1 cellular context compared by ENCODE assay signal in the genomic region with DNA sequence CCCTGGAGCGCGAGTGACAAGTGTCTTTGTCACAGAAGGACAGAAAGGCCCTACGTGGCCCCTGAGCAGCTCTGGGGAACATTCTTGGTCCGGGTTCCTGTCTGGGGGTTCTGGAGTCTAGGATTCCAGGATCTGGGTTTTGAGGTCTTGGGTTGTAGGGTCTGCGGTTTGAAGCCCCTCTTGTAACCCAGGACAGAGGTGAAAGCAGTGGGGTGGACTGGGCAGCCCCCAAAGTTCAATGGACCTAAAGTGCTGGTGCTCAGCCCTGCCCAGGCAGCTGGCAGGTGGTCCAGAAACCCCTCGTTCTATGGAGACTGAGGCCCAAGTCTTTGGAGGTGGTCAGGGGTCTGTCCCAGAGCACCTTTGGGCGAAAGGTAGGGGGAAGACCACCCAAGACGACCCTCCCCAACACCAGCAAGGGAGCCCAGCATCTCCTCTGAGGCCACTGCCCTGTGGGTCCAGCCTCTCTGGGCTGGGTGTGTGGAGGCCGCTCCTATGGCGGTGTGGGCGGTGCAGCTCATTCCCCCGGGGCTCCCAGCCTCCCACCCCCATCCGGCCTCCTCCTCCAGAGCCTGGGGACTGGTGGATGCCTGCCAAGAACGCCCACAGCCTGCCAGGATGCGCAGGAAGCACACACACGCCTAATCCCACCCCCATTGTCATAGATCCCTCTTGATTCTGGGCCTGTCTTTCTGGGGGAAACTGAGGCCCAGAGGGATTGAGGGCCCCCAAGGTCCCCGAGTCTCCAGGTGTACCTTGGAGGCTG.
A peak's percentile ranks its signal among the peaks of the same experiment; 100 is the strongest.
TF ChIP-seq lines count a peak whose summit lies in the region.

No MANE protein-coding gene starts in this region.

TF ChIP-seq in HepG2, 621 proteins besides CTCF, POLR2A, EP300 and RAD21 (continued from another document):
- TF ChIP-seq, protein P1, sequence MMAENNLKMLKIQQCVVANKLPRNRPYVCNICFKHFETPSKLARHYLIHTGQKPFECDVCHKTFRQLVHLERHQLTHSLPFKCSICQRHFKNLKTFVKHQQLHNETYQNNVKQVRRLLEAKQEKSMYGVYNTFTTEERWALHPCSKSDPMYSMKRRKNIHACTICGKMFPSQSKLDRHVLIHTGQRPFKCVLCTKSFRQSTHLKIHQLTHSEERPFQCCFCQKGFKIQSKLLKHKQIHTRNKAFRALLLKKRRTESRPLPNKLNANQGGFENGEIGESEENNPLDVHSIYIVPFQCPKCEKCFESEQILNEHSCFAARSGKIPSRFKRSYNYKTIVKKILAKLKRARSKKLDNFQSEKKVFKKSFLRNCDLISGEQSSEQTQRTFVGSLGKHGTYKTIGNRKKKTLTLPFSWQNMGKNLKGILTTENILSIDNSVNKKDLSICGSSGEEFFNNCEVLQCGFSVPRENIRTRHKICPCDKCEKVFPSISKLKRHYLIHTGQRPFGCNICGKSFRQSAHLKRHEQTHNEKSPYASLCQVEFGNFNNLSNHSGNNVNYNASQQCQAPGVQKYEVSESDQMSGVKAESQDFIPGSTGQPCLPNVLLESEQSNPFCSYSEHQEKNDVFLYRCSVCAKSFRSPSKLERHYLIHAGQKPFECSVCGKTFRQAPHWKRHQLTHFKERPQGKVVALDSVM (CRISPR knock-in tag; IDR thresholded peaks at IDR 0.05) = peak; percentile 96
- no peak for TF ChIP-seq PCBP2 (optimal IDR thresholded peaks at IDR 0.05; ENCODE audit: low read depth, low read length, poor library complexity, severe bottlenecking)
- TF ChIP-seq CHD4 (IDR thresholded peaks at IDR 0.05; ENCODE audit: borderline replicate concordance, low read length) = no peak
- TF ChIP-seq RBFOX2 (IDR thresholded peaks at IDR 0.05; ENCODE audit: low read depth, low read length) = peak; percentile 62; the same call in 1 of the 2 replicates
- TF ChIP-seq GABPA (IDR thresholded peaks at IDR 0.05; ENCODE audit: low read depth, low read length) = peak; percentile 33; the same call in 1 of the 2 replicates
- TF ChIP-seq GABPA (CRISPR knock-in tag; IDR thresholded peaks at IDR 0.05; ENCODE audit: low read depth) = peak; percentile 43; the same call in 1 of the 2 replicates
- TF ChIP-seq, protein P2, sequence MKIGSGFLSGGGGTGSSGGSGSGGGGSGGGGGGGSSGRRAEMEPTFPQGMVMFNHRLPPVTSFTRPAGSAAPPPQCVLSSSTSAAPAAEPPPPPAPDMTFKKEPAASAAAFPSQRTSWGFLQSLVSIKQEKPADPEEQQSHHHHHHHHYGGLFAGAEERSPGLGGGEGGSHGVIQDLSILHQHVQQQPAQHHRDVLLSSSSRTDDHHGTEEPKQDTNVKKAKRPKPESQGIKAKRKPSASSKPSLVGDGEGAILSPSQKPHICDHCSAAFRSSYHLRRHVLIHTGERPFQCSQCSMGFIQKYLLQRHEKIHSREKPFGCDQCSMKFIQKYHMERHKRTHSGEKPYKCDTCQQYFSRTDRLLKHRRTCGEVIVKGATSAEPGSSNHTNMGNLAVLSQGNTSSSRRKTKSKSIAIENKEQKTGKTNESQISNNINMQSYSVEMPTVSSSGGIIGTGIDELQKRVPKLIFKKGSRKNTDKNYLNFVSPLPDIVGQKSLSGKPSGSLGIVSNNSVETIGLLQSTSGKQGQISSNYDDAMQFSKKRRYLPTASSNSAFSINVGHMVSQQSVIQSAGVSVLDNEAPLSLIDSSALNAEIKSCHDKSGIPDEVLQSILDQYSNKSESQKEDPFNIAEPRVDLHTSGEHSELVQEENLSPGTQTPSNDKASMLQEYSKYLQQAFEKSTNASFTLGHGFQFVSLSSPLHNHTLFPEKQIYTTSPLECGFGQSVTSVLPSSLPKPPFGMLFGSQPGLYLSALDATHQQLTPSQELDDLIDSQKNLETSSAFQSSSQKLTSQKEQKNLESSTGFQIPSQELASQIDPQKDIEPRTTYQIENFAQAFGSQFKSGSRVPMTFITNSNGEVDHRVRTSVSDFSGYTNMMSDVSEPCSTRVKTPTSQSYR (CRISPR knock-in tag; IDR thresholded peaks at IDR 0.05; ENCODE audit: borderline replicate concordance) = peak; percentile 51; the same call in 1 of the 2 replicates
- no peak for TF ChIP-seq GATA4 (IDR thresholded peaks at IDR 0.05; ENCODE audit: borderline replicate concordance, low read depth)
- TF ChIP-seq, protein P3, sequence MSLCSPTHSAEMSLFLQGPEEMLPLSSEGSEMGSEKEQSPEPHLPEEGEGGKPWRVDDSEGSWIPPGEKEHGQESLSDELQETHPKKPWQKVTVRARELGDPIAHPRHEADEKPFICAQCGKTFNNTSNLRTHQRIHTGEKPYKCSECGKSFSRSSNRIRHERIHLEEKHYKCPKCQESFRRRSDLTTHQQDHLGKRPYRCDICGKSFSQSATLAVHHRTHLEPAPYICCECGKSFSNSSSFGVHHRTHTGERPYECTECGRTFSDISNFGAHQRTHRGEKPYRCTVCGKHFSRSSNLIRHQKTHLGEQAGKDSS (CRISPR knock-in tag; IDR thresholded peaks at IDR 0.05; ENCODE audit: borderline replicate concordance, low read depth) = peak; percentile 72; the same call in 1 of the 2 replicates
- TF ChIP-seq, protein P4, sequence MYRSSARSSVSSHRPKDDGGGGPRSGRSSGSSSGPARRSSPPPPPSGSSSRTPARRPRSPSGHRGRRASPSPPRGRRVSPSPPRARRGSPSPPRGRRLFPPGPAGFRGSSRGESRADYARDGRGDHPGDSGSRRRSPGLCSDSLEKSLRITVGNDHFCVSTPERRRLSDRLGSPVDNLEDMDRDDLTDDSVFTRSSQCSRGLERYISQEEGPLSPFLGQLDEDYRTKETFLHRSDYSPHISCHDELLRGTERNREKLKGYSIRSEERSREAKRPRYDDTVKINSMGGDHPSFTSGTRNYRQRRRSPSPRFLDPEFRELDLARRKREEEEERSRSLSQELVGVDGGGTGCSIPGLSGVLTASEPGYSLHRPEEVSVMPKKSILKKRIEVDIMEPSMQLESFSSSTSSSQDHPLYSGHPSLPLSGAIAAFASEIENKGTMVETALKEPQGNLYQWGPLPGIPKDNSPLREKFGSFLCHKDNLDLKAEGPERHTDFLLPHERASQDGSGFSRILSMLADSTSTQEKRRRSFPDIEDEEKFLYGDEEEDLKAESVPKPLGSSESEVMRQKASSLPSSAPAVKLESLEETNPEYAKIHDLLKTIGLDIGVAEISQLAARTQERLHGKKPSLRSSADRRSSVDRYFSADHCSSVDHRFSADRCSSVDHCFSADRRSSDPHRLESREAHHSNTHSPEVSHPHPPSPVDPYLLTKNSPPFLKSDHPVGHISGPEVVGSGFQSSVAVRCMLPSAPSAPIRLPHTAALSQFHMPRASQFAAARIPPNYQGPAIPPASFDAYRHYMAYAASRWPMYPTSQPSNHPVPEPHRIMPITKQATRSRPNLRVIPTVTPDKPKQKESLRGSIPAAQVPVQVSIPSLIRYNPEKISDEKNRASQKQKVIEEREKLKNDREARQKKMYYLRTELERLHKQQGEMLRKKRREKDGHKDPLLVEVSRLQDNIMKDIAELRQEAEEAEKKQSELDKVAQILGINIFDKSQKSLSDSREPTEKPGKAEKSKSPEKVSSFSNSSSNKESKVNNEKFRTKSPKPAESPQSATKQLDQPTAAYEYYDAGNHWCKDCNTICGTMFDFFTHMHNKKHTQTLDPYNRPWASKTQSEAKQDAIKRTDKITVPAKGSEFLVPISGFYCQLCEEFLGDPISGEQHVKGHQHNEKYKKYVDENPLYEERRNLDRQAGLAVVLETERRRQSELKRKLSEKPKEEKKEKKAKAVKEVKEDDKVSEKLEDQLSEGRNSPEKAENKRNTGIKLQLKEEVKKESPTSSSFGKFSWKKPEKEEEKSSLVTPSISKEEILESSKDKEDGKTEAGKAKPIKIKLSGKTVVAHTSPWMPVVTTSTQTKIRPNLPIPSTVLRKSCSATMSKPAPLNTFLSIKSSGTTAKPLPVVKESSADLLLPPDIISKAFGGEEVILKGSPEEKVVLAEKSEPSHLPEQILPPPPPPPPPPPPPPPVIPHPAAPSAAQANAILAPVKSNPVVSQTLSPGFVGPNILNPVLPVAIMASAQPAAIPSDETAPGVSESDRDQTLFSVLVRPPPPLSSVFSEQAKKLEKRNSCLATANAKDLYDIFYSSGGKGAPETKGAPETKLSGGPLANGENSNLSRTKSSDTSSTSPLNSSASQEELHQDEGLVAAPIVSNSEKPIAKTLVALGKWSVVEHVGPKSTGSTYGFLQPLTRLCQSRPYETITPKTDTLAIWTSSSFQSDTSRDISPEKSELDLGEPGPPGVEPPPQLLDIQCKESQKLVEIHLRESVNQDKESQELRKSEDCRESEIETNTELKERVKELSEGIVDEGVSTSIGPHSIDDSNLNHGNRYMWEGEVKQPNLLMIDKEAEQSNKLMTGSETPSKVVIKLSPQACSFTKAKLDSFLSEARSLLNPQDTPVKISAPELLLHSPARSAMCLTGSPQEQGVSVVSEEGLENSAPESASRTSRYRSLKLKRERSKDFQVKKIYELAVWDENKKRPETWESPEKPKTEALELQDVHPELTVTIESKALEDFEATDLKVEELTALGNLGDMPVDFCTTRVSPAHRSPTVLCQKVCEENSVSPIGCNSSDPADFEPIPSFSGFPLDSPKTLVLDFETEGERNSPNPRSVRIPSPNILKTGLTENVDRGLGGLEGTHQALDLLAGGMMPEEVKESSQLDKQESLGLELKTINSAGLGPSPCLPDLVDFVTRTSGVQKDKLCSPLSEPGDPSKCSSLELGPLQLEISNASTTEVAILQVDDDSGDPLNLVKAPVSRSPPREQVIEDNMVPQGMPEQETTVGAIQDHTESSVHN (CRISPR knock-in tag; IDR thresholded peaks at IDR 0.05) = no peak
- 0 out of 2 replicates have a peak, but pooled peaks have one; percentile 5 for TF ChIP-seq ZNF616 (CRISPR knock-in tag; IDR thresholded peaks at IDR 0.05; ENCODE audit: low read depth)
- peak; percentile 73 for TF ChIP-seq SP5 (CRISPR knock-in tag; IDR thresholded peaks at IDR 0.05; ENCODE audit: borderline replicate concordance, low read depth)
TF ChIP-seq in HepG2: peak in this region for 83.
